ENCODE assay signal across 9 cellular contexts in genomic region chr16:10965440-10966039, GRCh38. TPM values are rescaled to one million over a fixed set of nuclear protein-coding genes. Genes with fewer than 3 reads are reported as not detected.
A peak's percentile ranks its signal among the peaks of the same experiment; 100 is the strongest.
DNase-seq lines count a peak whose midpoint lies in the region; ATAC-seq and TF ChIP-seq lines count a peak whose summit lies in the region.
"Had no signal": no experiment of that assay in that cellular context is flagged by ENCODE, and none has a peak within 500 bp of the region (broad histone marks: within the 10 kb centered on the region; RNA-seq: fewer than 3 reads in every experiment).

No MANE protein-coding gene starts in this region.

- H3K4me3 Mint-ChIP-seq in activated naive CD8-positive, alpha-beta T cell treated with anti-CD3 and anti-CD28 coated beads for 36 hours, result no peak overlapping the region

- no peaks in the 10 kb centered on the region for H3K27me3 Mint-ChIP-seq in activated naive CD8-positive, alpha-beta T cell treated with anti-CD3 and anti-CD28 coated beads for 36 hours

- peak overlapping the region; percentile 64 for H3K27ac Mint-ChIP-seq in activated naive CD8-positive, alpha-beta T cell treated with anti-CD3 and anti-CD28 coated beads for 36 hours

- TF ChIP-seq CTCF in GM20000 (IDR thresholded peaks at IDR 0.05; ENCODE audit: extremely low read depth, missing control alignments), result no peak

- ATAC-seq in GM18517 (IDR thresholded peaks at IDR 0.05; ENCODE audit: unreplicated experiment) (peak; percentile 69), HG03196 (IDR thresholded peaks at IDR 0.05; ENCODE audit: unreplicated experiment) (peak; percentile 47)

- peaks cover 35% of the 10 kb centered on the region for H3K36me3 Mint-ChIP-seq in activated naive CD8-positive, alpha-beta T cell treated with anti-CD3 and anti-CD28 coated beads for 36 hours

- peak; percentile 61 for DNase-seq in GM20000 (ENCODE audit: low spot score)
- DNase-seq in activated naive CD8-positive, alpha-beta T cell treated with anti-CD3 and anti-CD28 coated beads for 36 hours, result no peak
- no peak for DNase-seq in cortex of kidney (lab: John Stamatoyannopoulos, UW)
- DNase-seq in head of caudate nucleus, result no peak
- DNase-seq in activated gamma-delta T cell treated with Interleukin-2 at 50 U/mL for 16 hours, result no peak
- no peak for DNase-seq in NCI-H1417 treated with DMSO at 0.1 percent for 48 hours (lab: John Stamatoyannopoulos, UW)
- DNase-seq: NCI-H748 treated with DMSO at 0.1 percent for 48 hours had no signal

- H3K4me1 Mint-ChIP-seq in activated naive CD8-positive, alpha-beta T cell treated with anti-CD3 and anti-CD28 coated beads for 36 hours, result peaks cover 33% of the 10 kb centered on the region

- intact Hi-C loops in head of caudate nucleus (cut with DNase I), result loop anchor here (5.0 to 10.0 kb wide), 2 partner anchors 292 to 389 kb away; partner anchors contain the start of gene SOCS1

- peaks cover 3% of the 10 kb centered on the region for H3K9me3 Mint-ChIP-seq in activated naive CD8-positive, alpha-beta T cell treated with anti-CD3 and anti-CD28 coated beads for 36 hours

RNA-seq across cellular contexts. Expression of gene CLEC16A, which starts 21.2 kb away (rescaled TPM):
- total RNA-seq in activated naive CD8-positive, alpha-beta T cell treated with anti-CD3 and anti-CD28 coated beads for 36 hours, result 10 to 100 TPM; 20.4 to 21.3 TPM

RNA-seq across cellular contexts. Expression of gene DEXI, which starts 23.3 kb away (rescaled TPM):
- total RNA-seq in activated naive CD8-positive, alpha-beta T cell treated with anti-CD3 and anti-CD28 coated beads for 36 hours, result 10 to 100 TPM; 25.5 to 26.2 TPM
